In the genomic region with DNA sequence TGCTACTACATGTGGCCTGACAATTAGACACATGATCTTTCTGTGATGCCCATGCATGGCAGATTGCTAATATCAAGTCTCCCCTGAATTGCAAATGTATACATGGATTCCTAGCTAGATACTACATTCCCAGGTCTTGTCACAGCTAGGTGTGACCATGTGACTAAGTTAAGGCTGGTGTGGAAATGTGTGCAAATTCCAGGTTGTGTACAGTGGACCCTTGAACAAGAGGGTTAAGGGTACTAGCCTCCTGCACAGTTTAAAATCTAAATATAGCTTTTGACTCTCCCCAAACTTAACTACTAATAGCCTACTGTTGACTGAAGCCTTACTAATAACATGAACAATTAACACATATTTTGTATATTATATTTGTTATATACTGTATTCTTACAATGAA, we compare ENCODE assay signal across 33 cellular contexts. TPM values are rescaled to one million over a fixed set of nuclear protein-coding genes. Genes with fewer than 3 reads are reported as not detected.
DNase-seq lines count a peak whose midpoint lies in the region; ATAC-seq, FAIRE-seq and TF ChIP-seq lines count a peak whose summit lies in the region.
"Had no signal": no experiment of that assay in that cellular context is flagged by ENCODE, and none has a peak within 500 bp of the region (broad histone marks: within the 10 kb centered on the region; RNA-seq: fewer than 3 reads in every experiment).

No MANE protein-coding gene starts in this region.

- H2AFZ ChIP-seq in HepG2 (ENCODE audit: low read length), result no peak overlapping the region

- H3K36me3 ChIP-seq in HepG2 (replicated peaks in 1 of 2; ENCODE audit: control insufficient read depth in 1 of 2, insufficient read depth in 2 of 2, low read length in 2 of 2) (no peaks in the 10 kb centered on the region), right lobe of liver (no peaks in the 10 kb centered on the region), liver (ENCODE audit: control insufficient read depth in 4 of 4, insufficient read depth in 3 of 4, low read depth in 1 of 4, low read length in 3 of 4) (no peaks in the 10 kb centered on the region)
- H3K36me3 ChIP-seq: BE2C; BLaER1; BLaER1 treated with 17β-estradiol and CSF1 and Interleukin-3, amounts not matched to agents 10 nM and 100 nM had no signal

- POLR2A ChIA-PET in HepG2 (lab: Yijun Ruan, JAX), result no interaction called here

- H3K4me1 ChIP-seq in HepG2 (ENCODE audit: insufficient read depth, low read length) (peaks cover 47% of the 10 kb centered on the region), right lobe of liver (peaks cover 0 to 17% (median 8%) of the 10 kb centered on the region in 4 donors), liver (ENCODE audit: control insufficient read depth in 4 of 4, insufficient read depth in 4 of 4, low read length in 3 of 4) (peaks cover 0 to 28% (median 5%) of the 10 kb centered on the region in 4 donors)
- H3K4me1 ChIP-seq: A549, BE2C, BLaER1 had no signal

- no peaks in the 10 kb centered on the region for H3K79me2 ChIP-seq in HepG2 (ENCODE audit: insufficient read depth, low read length)

- no peak for ATAC-seq in HepG2
- ATAC-seq in right lobe of liver, result no peak
- ATAC-seq: A549; CD8-positive, alpha-beta T cell had no signal

- TF ChIP-seq POLR2A in HepG2 (IDR thresholded peaks at IDR 0.05; ENCODE audit: insufficient read depth in 1 of 2, low read depth in 2 of 2, low read length in 2 of 2) (no peak), right lobe of liver (IDR thresholded peaks at IDR 0.05) (no peak)

- no peak overlapping the region for H3K4me2 ChIP-seq in HepG2 (ENCODE audit: low read depth, low read length)
- H3K4me2 ChIP-seq: A549; BLaER1; BLaER1 treated with 17β-estradiol and CSF1 and Interleukin-3, amounts not matched to agents 10 nM and 100 nM had no signal

- H3K27ac ChIP-seq in HepG2 (ENCODE audit: extremely low read length, insufficient read depth, low read length) (no peak overlapping the region), right lobe of liver (no peak overlapping the region), liver (ENCODE audit: low read depth in 1 of 2, low read length in 2 of 2) (no peak overlapping the region)
- H3K27ac ChIP-seq: 22Rv1; A549; BLaER1; BLaER1 treated with 17β-estradiol and CSF1 and Interleukin-3, amounts not matched to agents 10 nM and 100 nM had no signal

- TF ChIP-seq EP300 in HepG2 (IDR thresholded peaks at IDR 0.05; ENCODE audit: low read depth in 2 of 2, low read length in 2 of 2), result no peak
- TF ChIP-seq EP300 in HepG2 (CRISPR knock-in tag; IDR thresholded peaks at IDR 0.05; ENCODE audit: borderline replicate concordance), result no peak

- H3K9me3 ChIP-seq in HepG2 (ENCODE audit: low read length), result no peaks in the 10 kb centered on the region
- no peaks in the 10 kb centered on the region for H3K9me3 ChIP-seq in right lobe of liver
- no peaks in the 10 kb centered on the region for H3K9me3 ChIP-seq in liver (ENCODE audit: control insufficient read depth in 4 of 4, low read length in 3 of 4)
- H3K9me3 ChIP-seq: A549, BE2C, BLaER1, Caco-2 had no signal

- H3K4me3 ChIP-seq in HepG2 (replicated peaks in 1 of 3; ENCODE audit: insufficient read depth in 1 of 3, low read depth in 2 of 3, low read length in 3 of 3) (no peak overlapping the region), right lobe of liver (no peak overlapping the region), liver (ENCODE audit: low read depth in 1 of 3, low read length in 3 of 3) (no peak overlapping the region)
- H3K4me3 ChIP-seq: A549; BLaER1; BLaER1 treated with 17β-estradiol and CSF1 and Interleukin-3, amounts not matched to agents 10 nM and 100 nM had no signal

- no peak overlapping the region for H3K9ac ChIP-seq in HepG2 (ENCODE audit: insufficient read depth, low read depth, low read length)
- H3K9ac ChIP-seq in liver (ENCODE audit: low read depth in 1 of 2, low read length in 2 of 2), result no peak overlapping the region
- H3K9ac ChIP-seq: BLaER1; BLaER1 treated with 17β-estradiol and CSF1 and Interleukin-3, amounts not matched to agents 10 nM and 100 nM had no signal

- DNase-seq in HepG2 (ENCODE audit: low spot score) (no peak), right lobe of liver (no peak), NCI-H82 (lab: John Stamatoyannopoulos, UW) (no peak)
- DNase-seq: 8988T; ACHN; AML-193; BE2C; C1 segment of cervical spinal cord; Caco-2; Calu3; CD4-positive, alpha-beta memory T cell; CD4-positive, alpha-beta T cell; CD4-positive, CD25-positive, alpha-beta regulatory T cell; CD8-positive, alpha-beta memory T cell; CD8-positive, alpha-beta T cell; COR-L47; DMS 273 treated with DMSO at 0.1 percent for 48 hours; DMS153; DMS79; DMS79 treated with DMSO at 0.1 percent for 48 hours; DND-41; EL had no signal

- no TSS peak for BruUV-seq in HepG2 (replicated peaks; lab: Mats Ljungman, UMichigan)

- intact Hi-C loops in HepG2 (cut with micrococcal nuclease; ENCODE audit: unreplicated experiment), result loop anchor here (5.0 kb wide), 1 partner anchor 78 kb away; no protein-coding TSS in a partner anchor
- intact Hi-C loops in right lobe of liver (cut with DNase I), result no loop called here

- in situ Hi-C loops in HepG2 (cut with HindIII; ENCODE audit: extremely low pct_ligation_motif_present, low pct_unique_long_range_greater_than_20kb), result loop anchor here (5.0 to 25.0 kb wide), 2 partner anchors 193 to 563 kb away; a partner anchor contains a TSS

- TF ChIP-seq CTCF in HepG2 (CRISPR knock-in tag; IDR thresholded peaks at IDR 0.05) (no peak), right lobe of liver (IDR thresholded peaks at IDR 0.05) (no peak), liver (IDR thresholded peaks at IDR 0.05; ENCODE audit: low read depth, low read length, missing input control) (no peak)

- CTCF ChIA-PET in HepG2 (lab: Yijun Ruan, JAX; ENCODE audit: low intra/inter-chr PET ratio, low total read pairs), result no interaction called here

- H3K27me3 ChIP-seq in HepG2 (ENCODE audit: control insufficient read depth in 1 of 2, insufficient read depth in 2 of 2, low read length in 2 of 2) (no peaks in the 10 kb centered on the region), right lobe of liver (no peaks in the 10 kb centered on the region), liver (ENCODE audit: control insufficient read depth in 4 of 4, insufficient read depth in 4 of 4, low read length in 3 of 4) (no peaks in the 10 kb centered on the region)
- H3K27me3 ChIP-seq: BE2C; BLaER1; BLaER1 treated with 17β-estradiol and CSF1 and Interleukin-3, amounts not matched to agents 10 nM and 100 nM had no signal

- FAIRE-seq in HepG2 (lab: Jason Lieb, UNC), result no peak
- FAIRE-seq: A204.1, A549, D721Med had no signal

- TF ChIP-seq RAD21 in HepG2 (CRISPR knock-in tag; IDR thresholded peaks at IDR 0.05), result no peak
- TF ChIP-seq RAD21 in liver (IDR thresholded peaks at IDR 0.05), result no peak

- no peaks in the 10 kb centered on the region for H4K20me1 ChIP-seq in HepG2 (ENCODE audit: insufficient read depth, low read length)
- H4K20me1 ChIP-seq: BLaER1; BLaER1 treated with 17β-estradiol and CSF1 and Interleukin-3, amounts not matched to agents 10 nM and 100 nM had no signal

RNA-seq across cellular contexts. Expression of a gene that starts 48.4 kb away (rescaled TPM):
- total RNA-seq in HepG2 (2016; rRNA removed; fragmentation: Illumina TruSeq; extraction: Trizol) (0.04 TPM in 1 of 2 replicates, not detected in the other), right lobe of liver (100 to 1,000 TPM in 2 of 6 experiments, 10 to 100 TPM in 4; 27.1 to 181 (median 65.3) TPM), liver (10 to 100 TPM in 1 of 2 donors, under 1 TPM in 1; 0.09 to 20.3 TPM)
- not detected in 2 replicates for total RNA-seq in HepG2 (2016; cell fraction: cytosol; rRNA removed; fragmentation: Illumina TruSeq; extraction: Trizol; ENCODE audit: low read depth)
- 0.07 and 0.11 TPM in 2 replicates for total RNA-seq in HepG2 (2016; cell fraction: insoluble cytoplasmic fraction; rRNA removed; fragmentation: Illumina TruSeq; extraction: Trizol)
- not detected in 2 replicates for total RNA-seq in HepG2 (2016; cell fraction: membrane; rRNA removed; fragmentation: Illumina TruSeq; extraction: Trizol)
- 0.16 and 0.34 TPM in 2 replicates for total RNA-seq in HepG2 (2016; cell fraction: nucleus; rRNA removed; fragmentation: Illumina TruSeq; extraction: Trizol)
- polyA plus RNA-seq in HepG2 (2011; rRNA removed) (0.15 and 0.27 TPM in 2 replicates), liver (10 to 100 TPM; 25.3 to 61.7 TPM)
- 0.13 TPM in 2 replicates for polyA plus RNA-seq in HepG2 (2011; cell fraction: cytosol; rRNA removed)
- polyA plus RNA-seq in HepG2 (2011; cell fraction: nucleus; rRNA removed), result 0.32 and 0.40 TPM in 2 replicates
- polyA plus RNA-seq in HepG2 (2012), result 0.59 and 1.4 TPM in 2 replicates
- 0.06 TPM in 1 of 2 replicates, not detected in the other for polyA plus RNA-seq in HepG2 (2016; cell fraction: cytosol; fragmentation: Illumina TruSeq; extraction: Trizol; ENCODE audit: low read depth)
- not detected in 2 replicates for polyA plus RNA-seq in HepG2 (2016; cell fraction: insoluble cytoplasmic fraction; fragmentation: Illumina TruSeq; extraction: Trizol; ENCODE audit: low read depth)
- polyA plus RNA-seq in HepG2 (2016; cell fraction: membrane; fragmentation: Illumina TruSeq; extraction: Trizol; ENCODE audit: low read depth), result not detected in 2 replicates
- 0.53 and 0.68 TPM in 2 replicates for polyA plus RNA-seq in HepG2 (2016; cell fraction: nucleus; fragmentation: Illumina TruSeq; extraction: Trizol; ENCODE audit: insufficient read depth, low read depth)
- 0.07 TPM in 1 of 2 replicates, not detected in the other for polyA minus RNA-seq in HepG2 (2011; rRNA and poly(A)+ RNA removed; ENCODE audit: low replicate concordance)
- not detected in 2 replicates for polyA minus RNA-seq in HepG2 (2011; cell fraction: cytosol; rRNA and poly(A)+ RNA removed)
- 0.37 and 0.52 TPM in 2 replicates for polyA minus RNA-seq in HepG2 (2011; cell fraction: nucleus; rRNA and poly(A)+ RNA removed)
- total RNA-seq: A172, A673, Calu3, Daoy had no signal
- polyA plus RNA-seq: BJ; CD8-positive, alpha-beta memory T cell had no signal

RNA-seq across cellular contexts. Expression of a gene that starts 53.9 kb away (rescaled TPM):
- total RNA-seq in HepG2 (2016; rRNA removed; fragmentation: Illumina TruSeq; extraction: Trizol) (11.7 and 18.4 TPM in 2 replicates), right lobe of liver (1 to 10 TPM; 5.5 to 9.6 (median 7.2) TPM), liver (10 to 100 TPM in 1 of 2 donors, 1 to 10 TPM in 1; 7.4 to 14.4 TPM)
- 29.5 and 30.8 TPM in 2 replicates for total RNA-seq in HepG2 (2016; cell fraction: cytosol; rRNA removed; fragmentation: Illumina TruSeq; extraction: Trizol; ENCODE audit: low read depth)
- total RNA-seq in HepG2 (2016; cell fraction: insoluble cytoplasmic fraction; rRNA removed; fragmentation: Illumina TruSeq; extraction: Trizol), result 12.4 and 16.0 TPM in 2 replicates
- 21.3 and 27.0 TPM in 2 replicates for total RNA-seq in HepG2 (2016; cell fraction: membrane; rRNA removed; fragmentation: Illumina TruSeq; extraction: Trizol)
- total RNA-seq in HepG2 (2016; cell fraction: nucleus; rRNA removed; fragmentation: Illumina TruSeq; extraction: Trizol), result 10.2 and 11.7 TPM in 2 replicates
- polyA plus RNA-seq in HepG2 (2011; rRNA removed) (2.6 and 2.8 TPM in 2 replicates), liver (1 to 10 TPM; 2.9 TPM)
- polyA plus RNA-seq in HepG2 (2011; cell fraction: cytosol; rRNA removed), result 1.7 and 3.5 TPM in 2 replicates
- 1.6 TPM in 2 replicates for polyA plus RNA-seq in HepG2 (2011; cell fraction: nucleus; rRNA removed)
- polyA plus RNA-seq in HepG2 (2012), result 7.8 and 8.3 TPM in 2 replicates
- polyA plus RNA-seq in HepG2 (2016; cell fraction: cytosol; fragmentation: Illumina TruSeq; extraction: Trizol; ENCODE audit: low read depth), result 0.57 and 0.74 TPM in 2 replicates
- polyA plus RNA-seq in HepG2 (2016; cell fraction: insoluble cytoplasmic fraction; fragmentation: Illumina TruSeq; extraction: Trizol; ENCODE audit: low read depth), result 13.1 and 14.9 TPM in 2 replicates
- 2.8 and 3.1 TPM in 2 replicates for polyA plus RNA-seq in HepG2 (2016; cell fraction: membrane; fragmentation: Illumina TruSeq; extraction: Trizol; ENCODE audit: low read depth)
- polyA plus RNA-seq in HepG2 (2016; cell fraction: nucleus; fragmentation: Illumina TruSeq; extraction: Trizol; ENCODE audit: insufficient read depth, low read depth), result 6.6 and 6.7 TPM in 2 replicates
- 6.6 and 12.6 TPM in 2 replicates for polyA minus RNA-seq in HepG2 (2011; rRNA and poly(A)+ RNA removed; ENCODE audit: low replicate concordance)
- polyA minus RNA-seq in HepG2 (2011; cell fraction: cytosol; rRNA and poly(A)+ RNA removed), result 8.1 and 10.3 TPM in 2 replicates
- polyA minus RNA-seq in HepG2 (2011; cell fraction: nucleus; rRNA and poly(A)+ RNA removed), result 12.7 and 12.9 TPM in 2 replicates
